ENCODE assay signal across 7 cellular contexts in the genomic region with DNA sequence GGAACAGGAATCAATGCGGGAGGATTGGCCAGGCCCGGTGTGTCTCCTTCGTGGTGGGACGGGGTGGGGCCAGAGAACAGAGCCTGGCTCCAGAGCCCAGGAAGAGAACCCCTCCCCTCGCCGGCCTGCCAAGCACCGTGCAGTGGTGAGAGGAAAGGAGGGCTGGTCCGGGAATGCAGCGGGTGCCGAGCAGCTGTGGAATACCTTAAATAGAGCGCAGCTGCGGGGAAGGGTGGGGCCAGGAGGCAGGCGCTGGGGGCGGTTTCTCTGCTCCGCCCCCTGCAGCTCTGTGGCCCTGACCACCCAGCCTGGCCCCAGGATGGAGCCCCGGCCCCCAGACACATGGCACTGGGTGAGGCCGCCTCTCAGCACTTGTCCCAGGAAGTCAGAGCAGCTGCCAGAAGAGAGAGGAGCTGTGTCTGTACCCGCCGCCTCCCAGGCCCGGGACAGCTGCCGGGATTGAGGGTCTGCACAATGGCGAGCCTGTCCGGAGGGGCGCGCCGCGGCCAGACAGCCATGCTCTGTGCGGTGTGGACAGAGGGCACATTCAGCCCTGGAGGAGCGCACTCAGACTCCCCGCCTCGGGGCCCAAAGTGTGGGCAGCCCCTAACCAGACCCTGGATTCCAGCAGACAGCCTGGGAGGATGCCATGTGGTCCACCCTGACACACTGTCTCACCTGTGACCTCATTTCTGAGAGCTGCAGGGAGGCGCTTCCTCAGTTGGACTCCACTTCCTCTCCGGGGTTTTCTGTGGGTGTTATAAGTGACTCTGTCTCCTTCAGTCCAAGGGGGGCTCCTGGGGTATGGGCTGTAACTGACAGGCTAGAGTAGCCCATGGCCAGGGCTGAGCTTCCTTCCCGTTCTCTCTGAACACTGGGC.
DNase-seq lines count a peak whose midpoint lies in the region; ATAC-seq and TF ChIP-seq lines count a peak whose summit lies in the region.

No MANE protein-coding gene starts in this region.

- peak in 1 of 2 donors; percentile 62 for TF ChIP-seq EP300 in tibial nerve (IDR thresholded peaks at IDR 0.05)

- peak overlapping the region; percentile 51 for H3K4me2 ChIP-seq in mammary epithelial cell (ENCODE audit: insufficient read depth, low read depth, low read length)

- CTCF ChIA-PET in mammary epithelial cell (lab: Charles Lee; ENCODE audit: low non-redundant PET) = no interaction called here

- peak in 1 of 2 donors; percentile 12 for TF ChIP-seq POLR2A in tibial nerve (IDR thresholded peaks at IDR 0.05)

- peaks cover 98% of the 10 kb centered on the region for H3K79me2 ChIP-seq in mammary epithelial cell (ENCODE audit: insufficient read depth, low read length)

- H3K27ac ChIP-seq in mammary epithelial cell (ENCODE audit: insufficient read depth, low read depth, low read length) (peak overlapping the region; percentile 48), tibial nerve (peak overlapping the region; percentile 67 to 84 (median 79))

- intact Hi-C loops in mammary epithelial cell (cut with micrococcal nuclease) = loop anchor here (2.0 kb wide), 1 partner anchor 21 kb away; no protein-coding TSS in a partner anchor

- H3K27me3 ChIP-seq in mammary epithelial cell (ENCODE audit: insufficient read depth, low read length) = no peaks in the 10 kb centered on the region
- no peaks in the 10 kb centered on the region for H3K27me3 ChIP-seq in tibial nerve

- DNase-seq in NCI-H226 (peak; percentile 53), mammary epithelial cell (peak; percentile 62), medulla oblongata (ENCODE audit: extremely low spot score) (peak; percentile 47), tibial nerve (ENCODE audit: low spot score in 2 of 2) (peak in 1 of 2 donors; percentile 58), SKM-1 treated with dmso at 0.1 percent for 144 hours (lab: John Stamatoyannopoulos, UW; ENCODE audit: unreplicated experiment) (no peak)

- dilution Hi-C loops in mammary epithelial cell (cut with HindIII; ENCODE audit: low sequenced_read_pairs) = no loop called here

- no peak overlapping the region for H3K9ac ChIP-seq in mammary epithelial cell (ENCODE audit: insufficient read depth, low read length)

- BruUV-seq in mammary epithelial cell (replicated peaks; lab: Mats Ljungman, UMichigan) = no TSS peak

- H3K4me3 ChIP-seq in mammary epithelial cell (replicated peaks in 1 of 3; ENCODE audit: insufficient read depth in 1 of 3, low read depth in 2 of 3, low read length in 3 of 3) = no peak overlapping the region
- peak overlapping the region in 1 of 4 donors; percentile 7 for H3K4me3 ChIP-seq in tibial nerve

- TF ChIP-seq CTCF in mammary epithelial cell (conservative IDR thresholded peaks at IDR 0.05 in 1 of 2, IDR thresholded peaks at IDR 0.05 in 1 of 2; ENCODE audit: extremely low read depth in 1 of 2, insufficient read depth in 1 of 2, low read depth in 1 of 2, low read length in 2 of 2) (no peak), tibial nerve (IDR thresholded peaks at IDR 0.05) (no peak)

- H2AFZ ChIP-seq in mammary epithelial cell (ENCODE audit: low read depth, low read length) = no peak overlapping the region

- ATAC-seq in SK-N-SH treated with all-trans-retinoic acid at 6 μM for 48 hours (no peak), GM21737 (IDR thresholded peaks at IDR 0.05; ENCODE audit: unreplicated experiment) (no peak)

- H3K36me3 ChIP-seq in mammary epithelial cell (ENCODE audit: insufficient read depth, low read length) (peaks cover 9% of the 10 kb centered on the region), tibial nerve (peaks cover 0 to 6% (median 0%) of the 10 kb centered on the region in 3 donors)

- in situ Hi-C loops in mammary epithelial cell (cut with MboI; ENCODE audit: low sequenced_read_pairs in 2 of 2) = no loop called here

- no peaks in the 10 kb centered on the region for H3K9me3 ChIP-seq in mammary epithelial cell (replicated peaks; ENCODE audit: insufficient read depth, low read length)
- H3K9me3 ChIP-seq in tibial nerve = peaks cover 0 to 12% (median 3%) of the 10 kb centered on the region in 4 donors

- WGBS in mammary epithelial cell (ENCODE audit: low coverage, missing lambda C conversion rate) = 9% methylated on average over 15 of the region's 34 CpGs
- WGBS in tibial nerve, 2 donors = 17 to 22% methylated on average over 17 to 31 of the region's 34 CpGs

- H3K4me1 ChIP-seq in mammary epithelial cell (ENCODE audit: insufficient read depth, low read length) (peaks cover 84% of the 10 kb centered on the region), tibial nerve (peaks cover 0 to 72% (median 65%) of the 10 kb centered on the region in 4 donors)

- peaks cover 2% of the 10 kb centered on the region for H4K20me1 ChIP-seq in mammary epithelial cell (ENCODE audit: insufficient read depth, low read length)

TF ChIP-seq in SK-N-SH treated with all-trans-retinoic acid at 6 μM for 48 hours, 23 proteins besides CTCF, POLR2A, EP300 and RAD21:
- TF ChIP-seq ZFP3 (CRISPR knock-in tag; IDR thresholded peaks at IDR 0.05) = no peak
- TF ChIP-seq ZNF70 (CRISPR knock-in tag; IDR thresholded peaks at IDR 0.05) = no peak
